Comparison of ENCODE assay signal across 16 cellular contexts in genomic region chr3:64650710-64651109, GRCh38. TPM values are rescaled to one million over a fixed set of nuclear protein-coding genes. Genes with fewer than 3 reads are reported as not detected.
DNase-seq lines count a peak whose midpoint lies in the region; ATAC-seq and TF ChIP-seq lines count a peak whose summit lies in the region.
"Had no signal": no experiment of that assay in that cellular context is flagged by ENCODE, and none has a peak within 500 bp of the region (broad histone marks: within the 10 kb centered on the region; RNA-seq: fewer than 3 reads in every experiment).

No MANE protein-coding gene starts in this region.

- TF ChIP-seq CTCF in AG10803 (conservative IDR thresholded peaks at IDR 0.05; ENCODE audit: low read length) (no peak), WTC11 (IDR thresholded peaks at IDR 0.05) (no peak), nephron progenitor cell (IDR thresholded peaks at IDR 0.05) (no peak)

- no peaks in the 10 kb centered on the region for H3K9me3 Mint-ChIP-seq in WTC11
- no peaks in the 10 kb centered on the region for H3K9me3 Mint-ChIP-seq in nephron progenitor cell

- CTCF ChIA-PET in WTC11 (lab: Charles Lee), result interaction anchor here (0.9 kb wide), 1 partner anchor 121 kb away, joined by 4 read pairs; no protein-coding TSS in a partner anchor

- H3K27ac Mint-ChIP-seq in WTC11 (peak overlapping the region; percentile 46; the same call in 1 of the 2 replicates), nephron progenitor cell (peak overlapping the region; percentile 95)
- H3K27ac Mint-ChIP-seq: activated CD8-positive, alpha-beta T cell treated with anti-CD3 and anti-CD28 coated beads, Interleukin-2, amount 10 ng/mL, durations not matched to agents 7 days and 5 days had no signal

- H3K36me3 Mint-ChIP-seq in WTC11 (no peaks in the 10 kb centered on the region), nephron progenitor cell (ENCODE audit: low read depth) (peaks cover 93% of the 10 kb centered on the region)

- H3K4me3 ChIP-seq in AG10803 (ENCODE audit: low read length), result no peak overlapping the region
- H3K4me3 ChIP-seq: BLaER1, psoas muscle, tibial artery had no signal

- H3K4me1 Mint-ChIP-seq in WTC11 (peaks cover 22% of the 10 kb centered on the region), nephron progenitor cell (peaks cover 52% of the 10 kb centered on the region)

- DNase-seq in AG10803 (ENCODE audit: low read depth) (peak; percentile 90), WTC11 (ENCODE audit: low spot score) (no peak), fibroblast of gingiva (ENCODE audit: low read depth) (peak; percentile 62), nephron progenitor cell (no peak), iPS-NIHi7 (ENCODE audit: extremely low spot score) (no peak), NCI-H748 (lab: John Stamatoyannopoulos, UW; ENCODE audit: unreplicated experiment) (no peak)
- DNase-seq in stimulated activated CD4-positive, alpha-beta T cell treated with anti-CD3 and anti-CD28 coated beads, Interleukin-4, amount 100 ng/mL, for 24 hours, result no peak
- DNase-seq: activated CD8-positive, alpha-beta T cell treated with anti-CD3 and anti-CD28 coated beads, Interleukin-2, amount 10 ng/mL, durations not matched to agents 7 days and 5 days; activated effector memory CD4-positive, alpha-beta T cell treated with anti-CD3 and anti-CD28 coated beads, Interleukin-2, amount 50 U/mL, for 16 hours; DND-41; NCI-H1048; NCI-H226; psoas muscle; tibial artery had no signal

- ATAC-seq in WTC11 (no peak), GM18498 (IDR thresholded peaks at IDR 0.05; ENCODE audit: unreplicated experiment) (no peak)
- ATAC-seq: activated CD8-positive, alpha-beta T cell treated with anti-CD3 and anti-CD28 coated beads, Interleukin-2, amount 10 ng/mL, durations not matched to agents 7 days and 5 days; psoas muscle had no signal

- H3K27me3 Mint-ChIP-seq in WTC11 (ENCODE audit: low read depth) (no peaks in the 10 kb centered on the region), nephron progenitor cell (ENCODE audit: low read depth, poor library complexity) (no peaks in the 10 kb centered on the region)

- H3K4me3 Mint-ChIP-seq in WTC11, result no peak overlapping the region
- H3K4me3 Mint-ChIP-seq in nephron progenitor cell, result no peak overlapping the region
- H3K4me3 Mint-ChIP-seq: activated CD8-positive, alpha-beta T cell treated with anti-CD3 and anti-CD28 coated beads, Interleukin-2, amount 10 ng/mL, durations not matched to agents 7 days and 5 days had no signal

- POLR2A ChIA-PET in WTC11 (lab: Charles Lee), result interaction anchor here (0.6 kb wide), 1 partner anchor 1061 kb away, joined by 3 read pairs; no protein-coding TSS in a partner anchor

TF ChIP-seq in WTC11, 78 proteins besides CTCF, POLR2A, EP300 and RAD21 (continues in another document):
- TF ChIP-seq FOXP4 (CRISPR knock-in tag; IDR thresholded peaks at IDR 0.05) (no peak), ZMAT4 (CRISPR knock-in tag; IDR thresholded peaks at IDR 0.05) (no peak), ZNF423 (CRISPR knock-in tag; IDR thresholded peaks at IDR 0.05) (no peak), SMAD4 (CRISPR knock-in tag; IDR thresholded peaks at IDR 0.05) (no peak), IRF2 (CRISPR knock-in tag; IDR thresholded peaks at IDR 0.05; ENCODE audit: borderline replicate concordance, low read depth) (no peak), AR (CRISPR knock-in tag; IDR thresholded peaks at IDR 0.05) (no peak), CREM (CRISPR knock-in tag; IDR thresholded peaks at IDR 0.05) (no peak), PRDM15 (CRISPR knock-in tag; IDR thresholded peaks at IDR 0.05) (no peak), NFATC4 (CRISPR knock-in tag; IDR thresholded peaks at IDR 0.05) (no peak)
- TF ChIP-seq, protein P1, sequence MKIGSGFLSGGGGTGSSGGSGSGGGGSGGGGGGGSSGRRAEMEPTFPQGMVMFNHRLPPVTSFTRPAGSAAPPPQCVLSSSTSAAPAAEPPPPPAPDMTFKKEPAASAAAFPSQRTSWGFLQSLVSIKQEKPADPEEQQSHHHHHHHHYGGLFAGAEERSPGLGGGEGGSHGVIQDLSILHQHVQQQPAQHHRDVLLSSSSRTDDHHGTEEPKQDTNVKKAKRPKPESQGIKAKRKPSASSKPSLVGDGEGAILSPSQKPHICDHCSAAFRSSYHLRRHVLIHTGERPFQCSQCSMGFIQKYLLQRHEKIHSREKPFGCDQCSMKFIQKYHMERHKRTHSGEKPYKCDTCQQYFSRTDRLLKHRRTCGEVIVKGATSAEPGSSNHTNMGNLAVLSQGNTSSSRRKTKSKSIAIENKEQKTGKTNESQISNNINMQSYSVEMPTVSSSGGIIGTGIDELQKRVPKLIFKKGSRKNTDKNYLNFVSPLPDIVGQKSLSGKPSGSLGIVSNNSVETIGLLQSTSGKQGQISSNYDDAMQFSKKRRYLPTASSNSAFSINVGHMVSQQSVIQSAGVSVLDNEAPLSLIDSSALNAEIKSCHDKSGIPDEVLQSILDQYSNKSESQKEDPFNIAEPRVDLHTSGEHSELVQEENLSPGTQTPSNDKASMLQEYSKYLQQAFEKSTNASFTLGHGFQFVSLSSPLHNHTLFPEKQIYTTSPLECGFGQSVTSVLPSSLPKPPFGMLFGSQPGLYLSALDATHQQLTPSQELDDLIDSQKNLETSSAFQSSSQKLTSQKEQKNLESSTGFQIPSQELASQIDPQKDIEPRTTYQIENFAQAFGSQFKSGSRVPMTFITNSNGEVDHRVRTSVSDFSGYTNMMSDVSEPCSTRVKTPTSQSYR (CRISPR knock-in tag; IDR thresholded peaks at IDR 0.05), result no peak

RNA-seq across cellular contexts. Expression of gene ADAMTS9, which starts 37.1 kb away (rescaled TPM):
- 1.9 to 3.1 TPM (median 2.6 TPM) in 3 replicates for total RNA-seq in WTC11 (2021)
- total RNA-seq: activated CD8-positive, alpha-beta T cell treated with anti-CD3 and anti-CD28 coated beads, Interleukin-2, amount 10 ng/mL, durations not matched to agents 7 days and 5 days had no signal

Comparison
In these comparisons a context has a peak if more than half of its experiments do, and no peak if none do; other contexts are left out.
1. DNase-seq: peak in AG10803 (single experiment) and fibroblast of gingiva (single experiment); none in WTC11 (single experiment), nephron progenitor cell (single experiment), stimulated activated CD4-positive, alpha-beta T cell treated with anti-CD3 and anti-CD28 coated beads, Interleukin-4, amount 100 ng/mL, for 24 hours (single experiment), iPS-NIHi7 (single experiment) and NCI-H748 (single experiment).